13 cellular contexts compared by ENCODE assay signal in genomic region chr6:157222201-157222981, GRCh38.
DNase-seq lines count a peak whose midpoint lies in the region; ATAC-seq and TF ChIP-seq lines count a peak whose summit lies in the region.
"Had no signal": no experiment of that assay in that cellular context is flagged by ENCODE, and none has a peak within 500 bp of the region (broad histone marks: within the 10 kb centered on the region; RNA-seq: fewer than 3 reads in every experiment).

No MANE protein-coding gene starts in this region.

- no peak for DNase-seq in activated CD4-positive, alpha-beta T cell treated with anti-CD3 and anti-CD28 coated beads, Interleukin-2, amount 10 ng/mL, durations not matched to agents 7 days and 5 days
- no peak for DNase-seq in activated CD4-positive, alpha-beta T cell treated with anti-CD3 and anti-CD28 coated beads, Interleukin-2, amount 50 U/mL, for 4 hours
- no peak for DNase-seq in HCT116 (ENCODE audit: low read depth, low spot score)
- no peak for DNase-seq in adipocyte (ENCODE audit: low read depth)
- DNase-seq in progenitor cell of endocrine pancreas (ENCODE audit: low spot score, unreplicated experiment): no peak
- DNase-seq in right lobe of liver: no peak
- DNase-seq in LoVo (ENCODE audit: low spot score): no peak
- DNase-seq: erythroblast, mesendoderm, NCI-H146, transverse colon had no signal

- no peaks in the 10 kb centered on the region for H3K27me3 Mint-ChIP-seq in activated CD4-positive, alpha-beta T cell treated with anti-CD3 and anti-CD28 coated beads, Interleukin-2, amount 10 ng/mL, durations not matched to agents 7 days and 5 days
- peaks cover 11% of the 10 kb centered on the region for H3K27me3 Mint-ChIP-seq in progenitor cell of endocrine pancreas

- no peak overlapping the region; the same call in 1 of the 2 replicates for H3K27ac ChIP-seq in HCT116 (ENCODE audit: low read depth, low read length)
- H3K27ac ChIP-seq in right lobe of liver: no peak overlapping the region
- H3K27ac ChIP-seq: cardiac muscle cell, transverse colon had no signal

- ATAC-seq in HCT116: no peak
- no peak for ATAC-seq in right lobe of liver
- ATAC-seq in HG03565 (IDR thresholded peaks at IDR 0.05; ENCODE audit: unreplicated experiment): no peak

- no peaks in the 10 kb centered on the region for H3K9me3 ChIP-seq in HCT116 (ENCODE audit: control insufficient read depth in 1 of 2, insufficient read depth in 1 of 2, low read depth in 1 of 2, low read length in 2 of 2)
- H3K9me3 ChIP-seq in adipocyte (ENCODE audit: control insufficient read depth, low read length): no peaks in the 10 kb centered on the region
- H3K9me3 ChIP-seq in right lobe of liver: no peaks in the 10 kb centered on the region
- H3K9me3 ChIP-seq: transverse colon had no signal

- H3K9me3 Mint-ChIP-seq in activated CD4-positive, alpha-beta T cell treated with anti-CD3 and anti-CD28 coated beads, Interleukin-2, amount 10 ng/mL, durations not matched to agents 7 days and 5 days: no peaks in the 10 kb centered on the region
- no peaks in the 10 kb centered on the region for H3K9me3 Mint-ChIP-seq in progenitor cell of endocrine pancreas (ENCODE audit: low read depth)

- intact Hi-C loops in HCT116 (cut with micrococcal nuclease): no loop called here
- intact Hi-C loops in right lobe of liver (cut with DNase I): no loop called here

- H3K4me2 ChIP-seq in HCT116 (ENCODE audit: low read length): 0 out of 2 replicates have a peak overlapping the region, but pooled peaks have one; percentile 17

- TF ChIP-seq CTCF in HCT116 (IDR thresholded peaks at IDR 0.05 in 2 of 3, conservative IDR thresholded peaks at IDR 0.05 in 1 of 3; ENCODE audit: borderline replicate concordance in 1 of 3, insufficient read depth in 1 of 3, low read depth in 2 of 3, low read length in 2 of 3) (no peak), progenitor cell of endocrine pancreas (IDR thresholded peaks at IDR 0.05; ENCODE audit: unreplicated experiment) (no peak), right lobe of liver (IDR thresholded peaks at IDR 0.05) (no peak)

- H3K9ac ChIP-seq in HCT116 (ENCODE audit: low read length) (no peak overlapping the region), adipocyte (ENCODE audit: low read length) (peak overlapping the region; percentile 32)

- no peak for TF ChIP-seq POLR2A in HCT116 (IDR thresholded peaks at IDR 0.05; ENCODE audit: borderline replicate concordance, extremely low read depth, insufficient read depth, insufficient read length)
- no peak for TF ChIP-seq POLR2A in right lobe of liver (IDR thresholded peaks at IDR 0.05)

- WGBS in right lobe of liver (ENCODE audit: insufficient coverage, low coverage, low lambda C conversion rate, missing lambda C conversion rate): 79% methylated on average over 6 of the region's 17 CpGs

- no peaks in the 10 kb centered on the region; the same call in 1 of the 2 replicates for H3K9me2 ChIP-seq in HCT116 (ENCODE audit: insufficient read depth)

- peaks cover 15 to 40% of the 10 kb centered on the region in 2 experiments for H3K4me1 ChIP-seq in HCT116 (ENCODE audit: control insufficient read depth in 1 of 2, insufficient read depth in 2 of 2, low read length in 2 of 2)
- H3K4me1 ChIP-seq in adipocyte (ENCODE audit: control insufficient read depth, insufficient read depth, low read length): peaks cover 49% of the 10 kb centered on the region
- H3K4me1 ChIP-seq in right lobe of liver: no peaks in the 10 kb centered on the region

- H3K4me1 Mint-ChIP-seq in activated CD4-positive, alpha-beta T cell treated with anti-CD3 and anti-CD28 coated beads, Interleukin-2, amount 10 ng/mL, durations not matched to agents 7 days and 5 days: peaks cover 45% of the 10 kb centered on the region
- peaks cover 10% of the 10 kb centered on the region for H3K4me1 Mint-ChIP-seq in progenitor cell of endocrine pancreas (ENCODE audit: low read depth)

- CTCF ChIA-PET in activated CD4-positive, alpha-beta T cell treated with anti-CD3 and anti-CD28 coated beads, Interleukin-2, amount 10 ng/mL, durations not matched to agents 7 days and 5 days (lab: Charles Lee): interaction anchor here (1.0 to 5.2 kb wide), 3 partner anchors 11 to 52 kb away, joined by 4 to 18 read pairs (median 4); no protein-coding TSS in a partner anchor
- CTCF ChIA-PET in HCT116 (lab: Charles Lee): no interaction called here

- no peak for TF ChIP-seq RAD21 in HCT116 (IDR thresholded peaks at IDR 0.05; ENCODE audit: low read depth)

- no peaks in the 10 kb centered on the region for H3K79me2 ChIP-seq in HCT116 (ENCODE audit: insufficient read depth, low read length)

- H3K27ac Mint-ChIP-seq in activated CD4-positive, alpha-beta T cell treated with anti-CD3 and anti-CD28 coated beads, Interleukin-2, amount 10 ng/mL, durations not matched to agents 7 days and 5 days: peak overlapping the region; percentile 87
- peak overlapping the region; percentile 35 for H3K27ac Mint-ChIP-seq in progenitor cell of endocrine pancreas

- POLR2A ChIA-PET in activated CD4-positive, alpha-beta T cell treated with anti-CD3 and anti-CD28 coated beads, Interleukin-2, amount 10 ng/mL, durations not matched to agents 7 days and 5 days (lab: Charles Lee): no interaction called here
- POLR2A ChIA-PET in HCT116 (lab: Charles Lee): no interaction called here

- peak overlapping the region; percentile 52 for H3K4me3 Mint-ChIP-seq in activated CD4-positive, alpha-beta T cell treated with anti-CD3 and anti-CD28 coated beads, Interleukin-2, amount 10 ng/mL, durations not matched to agents 7 days and 5 days
- H3K4me3 Mint-ChIP-seq in progenitor cell of endocrine pancreas (ENCODE audit: low read depth): no peak overlapping the region

- no peaks in the 10 kb centered on the region for H4K20me1 ChIP-seq in HCT116 (ENCODE audit: insufficient read depth)

- H3K36me3 ChIP-seq in HCT116 (ENCODE audit: control insufficient read depth in 1 of 2, insufficient read depth in 2 of 2, low read length in 2 of 2): no peaks in the 10 kb centered on the region
- no peaks in the 10 kb centered on the region for H3K36me3 ChIP-seq in adipocyte (ENCODE audit: control insufficient read depth, insufficient read depth, low read length, severe bottlenecking)
- H3K36me3 ChIP-seq in right lobe of liver: no peaks in the 10 kb centered on the region
- H3K36me3 ChIP-seq: cardiac muscle cell, transverse colon had no signal

- no peaks in the 10 kb centered on the region for H3K36me3 Mint-ChIP-seq in activated CD4-positive, alpha-beta T cell treated with anti-CD3 and anti-CD28 coated beads, Interleukin-2, amount 10 ng/mL, durations not matched to agents 7 days and 5 days (ENCODE audit: low read depth)
- peaks cover 4% of the 10 kb centered on the region for H3K36me3 Mint-ChIP-seq in progenitor cell of endocrine pancreas (ENCODE audit: insufficient read depth)

- H3K27me3 ChIP-seq in HCT116 (ENCODE audit: insufficient read depth, low read length) (no peaks in the 10 kb centered on the region), adipocyte (replicated peaks; ENCODE audit: control insufficient read depth, insufficient read depth, low read length) (no peaks in the 10 kb centered on the region), right lobe of liver (no peaks in the 10 kb centered on the region)
- H3K27me3 ChIP-seq: cardiac muscle cell, transverse colon had no signal

- BruUV-seq in HCT116 (replicated peaks; lab: Mats Ljungman, UMichigan): no TSS peak

- no peak overlapping the region for H3K4me3 ChIP-seq in HCT116 (replicated peaks in 1 of 2; ENCODE audit: low read depth in 1 of 2, low read length in 2 of 2)
- H3K4me3 ChIP-seq in adipocyte (ENCODE audit: low read length): no peak overlapping the region
- H3K4me3 ChIP-seq in right lobe of liver: no peak overlapping the region
- H3K4me3 ChIP-seq: cardiac muscle cell, transverse colon had no signal

- H2AFZ ChIP-seq in HCT116 (ENCODE audit: low read depth, low read length, poor library complexity, severe bottlenecking): no peak overlapping the region

- RAD21 ChIA-PET in HCT116 (lab: Charles Lee; ENCODE audit: low non-redundant PET in 1 of 2, low total read pairs in 2 of 2, uncharacterized antibody in 2 of 2, unreplicated experiment in 2 of 2): no interaction called here

TF ChIP-seq in HCT116, 20 proteins besides CTCF, POLR2A, EP300 and RAD21 (continues in another document):
- TF ChIP-seq TCF7L2 (IDR thresholded peaks at IDR 0.05; ENCODE audit: borderline replicate concordance, extremely low read depth, insufficient read depth, insufficient read length): no peak
- no peak for TF ChIP-seq ZNF274 (IDR thresholded peaks at IDR 0.05; ENCODE audit: low read depth, low read length)
- no peak for TF ChIP-seq CBX3 (IDR thresholded peaks at IDR 0.05; ENCODE audit: low read depth)
- TF ChIP-seq POLR2AphosphoS5 (IDR thresholded peaks at IDR 0.05; ENCODE audit: low read depth, low read length): no peak
- no peak for TF ChIP-seq EZH2 (IDR thresholded peaks at IDR 0.05)
- no peak for TF ChIP-seq ATF3 (IDR thresholded peaks at IDR 0.05)
- no peak for TF ChIP-seq ZFX (IDR thresholded peaks at IDR 0.05)
- no peak for TF ChIP-seq FOSL1 (IDR thresholded peaks at IDR 0.05; ENCODE audit: low read depth)
- TF ChIP-seq ELF1 (IDR thresholded peaks at IDR 0.05; ENCODE audit: borderline replicate concordance, low read depth): no peak
- no peak for TF ChIP-seq EZH2phosphoT487 (IDR thresholded peaks at IDR 0.05; ENCODE audit: borderline replicate concordance)
- TF ChIP-seq SP1 (IDR thresholded peaks at IDR 0.05; ENCODE audit: low read depth): no peak
